1 cellular context compared by ENCODE assay signal in the genomic region with DNA sequence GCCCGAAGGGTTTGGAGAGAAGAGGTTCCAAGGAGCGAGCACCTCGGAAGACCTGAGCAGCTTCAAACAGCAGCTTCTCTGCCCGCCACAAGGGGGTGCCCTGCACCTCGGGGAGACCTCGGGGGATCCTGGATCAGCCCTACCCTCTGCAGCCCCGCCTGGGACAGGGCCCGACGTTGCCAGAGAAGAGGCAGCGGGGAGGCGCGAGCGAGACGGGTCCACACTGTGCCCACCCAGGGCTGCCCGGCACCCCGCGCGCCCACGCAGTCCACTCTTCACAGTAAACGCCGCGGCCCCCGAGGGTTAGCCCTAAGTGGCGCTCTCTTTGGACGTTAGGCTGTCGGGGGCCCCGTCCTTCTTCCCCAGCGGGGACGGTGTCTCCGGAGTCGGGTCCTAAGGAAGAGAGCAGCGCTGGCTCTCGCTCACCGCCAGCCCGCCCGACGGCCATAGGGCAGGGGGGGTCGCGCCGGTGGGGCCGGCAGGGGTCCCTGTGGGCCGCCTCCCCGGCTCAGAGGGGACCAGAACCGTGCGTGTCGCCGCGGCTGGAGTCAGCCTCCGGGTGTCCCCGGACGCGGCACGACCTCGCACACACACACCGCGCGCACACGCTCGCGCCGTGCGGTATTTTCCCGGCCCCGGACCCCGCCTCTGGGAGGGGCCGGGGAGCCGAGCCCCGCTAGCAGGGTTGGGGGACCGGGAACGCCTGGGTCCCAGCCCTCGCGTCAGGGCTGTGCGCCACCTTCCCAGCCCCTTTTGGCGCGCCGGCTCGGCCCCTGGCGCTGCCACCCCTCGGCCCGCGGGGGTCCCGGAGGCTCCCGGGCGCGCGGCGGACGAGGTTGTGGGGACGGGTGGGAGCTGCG.
TF ChIP-seq lines count a peak whose summit lies in the region.

No MANE protein-coding gene starts in this region.

TF ChIP-seq in K562, 482 proteins besides CTCF, POLR2A, EP300 and RAD21 (continued from another document):
- TF ChIP-seq, protein P1, sequence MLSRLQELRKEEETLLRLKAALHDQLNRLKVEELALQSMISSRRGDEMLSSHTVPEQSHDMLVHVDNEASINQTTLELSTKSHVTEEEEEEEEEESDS (CRISPR knock-in tag; IDR thresholded peaks at IDR 0.05) = no peak
- TF ChIP-seq KDM5B (IDR thresholded peaks at IDR 0.05; ENCODE audit: insufficient replicate concordance, low read depth, low read length) = no peak
- no peak for TF ChIP-seq ZNF174 (CRISPR knock-in tag; IDR thresholded peaks at IDR 0.05)
- TF ChIP-seq HNRNPUL1 (IDR thresholded peaks at IDR 0.05; ENCODE audit: low read length) = no peak
- TF ChIP-seq DNMT1 (IDR thresholded peaks at IDR 0.05) = no peak
- TF ChIP-seq TOE1 (IDR thresholded peaks at IDR 0.05; ENCODE audit: borderline replicate concordance) = no peak
- no peak for TF ChIP-seq TOE1 (CRISPR knock-in tag; IDR thresholded peaks at IDR 0.05; ENCODE audit: borderline replicate concordance, low read depth)
